Comparison of ENCODE assay signal across 8 cellular contexts in the genomic region with DNA sequence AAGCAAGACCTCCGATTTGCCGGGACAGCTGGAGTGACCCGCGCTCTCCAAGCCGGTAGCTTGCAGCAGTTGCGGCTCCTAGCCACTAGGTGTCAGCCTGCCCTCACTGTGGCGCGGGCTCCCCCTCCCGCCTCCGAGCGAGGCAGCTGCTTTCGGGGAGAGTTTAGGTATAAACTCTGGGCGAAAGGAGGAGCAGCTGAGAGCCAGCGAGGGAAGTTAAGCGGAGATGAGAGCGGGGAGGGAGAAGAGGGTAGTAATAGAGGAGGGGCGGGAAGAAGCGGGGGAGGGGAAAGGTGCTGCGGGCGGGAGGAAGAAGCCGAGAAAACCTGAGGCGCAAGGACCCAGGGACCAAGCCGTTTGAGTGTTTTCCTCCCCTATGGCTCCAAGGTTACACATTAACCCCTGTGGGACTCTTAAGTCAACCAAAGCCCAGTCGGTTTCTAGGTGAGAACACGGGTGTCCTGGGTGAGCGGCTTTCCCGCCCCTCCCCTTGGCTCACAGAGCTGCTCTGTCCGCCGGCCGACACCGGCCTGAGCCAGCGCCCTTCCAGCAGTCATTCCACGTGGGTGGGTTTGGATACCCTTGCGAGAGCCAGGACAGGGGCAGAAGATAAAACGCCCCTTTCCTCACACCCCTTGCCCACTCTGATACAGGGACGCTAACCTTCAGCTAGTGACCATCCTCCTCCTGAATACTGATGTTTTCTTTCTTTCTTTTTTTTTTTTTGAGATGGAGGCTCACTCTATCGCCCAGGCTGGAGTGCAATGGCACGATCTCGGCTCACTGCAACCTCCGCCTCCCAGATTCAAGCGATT. TPM values are rescaled to one million over a fixed set of nuclear protein-coding genes. Genes with fewer than 3 reads are reported as not detected.
DNase-seq lines count a peak whose midpoint lies in the region; ATAC-seq and TF ChIP-seq lines count a peak whose summit lies in the region.

No MANE protein-coding gene starts in this region.

- TF ChIP-seq CTCF in GM12865 (IDR thresholded peaks at IDR 0.05; ENCODE audit: insufficient read depth, low read depth, low read length, missing control alignments) = peak; percentile 99
- peak; percentile 98 to 100 (median 99) for TF ChIP-seq CTCF in heart right ventricle (IDR thresholded peaks at IDR 0.05)

- H3K27ac ChIP-seq in heart right ventricle = peak overlapping the region in 8 of 10 donors; percentile 69 to 98 (median 92)

- intact Hi-C loops in heart right ventricle (cut with DNase I) (loop anchor here in 7 of 10 donors (1.0 to 10.0 kb wide), 7 partner anchors 22 to 388 kb away; a partner anchor contains a TSS), posterior vena cava (cut with DNase I) (loop anchor here (5.0 kb wide), 2 partner anchors 180 to 220 kb away; no protein-coding TSS in a partner anchor)

- WGBS in heart right ventricle, 2 donors = 1% methylated on average over 37 to 41 of the region's 41 CpGs

- H3K4me3 ChIP-seq in GM12865 (ENCODE audit: low read depth, low read length) (peak overlapping the region; percentile 74), heart right ventricle (peak overlapping the region; percentile 50 to 89 (median 78))

- no peaks in the 10 kb centered on the region for H3K27me3 ChIP-seq in heart right ventricle

- peaks cover 0 to 32% (median 26%) of the 10 kb centered on the region in 9 donors for H3K36me3 ChIP-seq in heart right ventricle

- peak; percentile 39 for ATAC-seq in HG02678 (IDR thresholded peaks at IDR 0.05; ENCODE audit: unreplicated experiment)
- peak; percentile 71 to 88 (median 82) for ATAC-seq in heart right ventricle

- H3K4me1 ChIP-seq in heart right ventricle = peaks cover 12 to 59% (median 32%) of the 10 kb centered on the region in 9 donors

- DNase-seq in GM12865 (ENCODE audit: low read depth) = peak; percentile 96
- DNase-seq in NCI-H1417 treated with DMSO at 0.1 percent for 48 hours (lab: John Stamatoyannopoulos, UW) = peak; percentile 70
- peak; percentile 85 for DNase-seq in T follicular helper cell (ENCODE audit: low read depth)
- peak; percentile 88 for DNase-seq in amniotic epithelial cell (ENCODE audit: low read depth)
- DNase-seq in heart right ventricle = peak; percentile 90 to 92
- peak; percentile 98 for DNase-seq in posterior vena cava (ENCODE audit: low spot score)
- peak; percentile 97 for DNase-seq in ureter (ENCODE audit: low spot score)

- no peaks in the 10 kb centered on the region for H3K9me3 ChIP-seq in heart right ventricle

RNA-seq across cellular contexts. Expression of a gene that starts 1.1 kb away (rescaled TPM):
- 1 to 10 TPM in 4 of 10 donors, under 1 TPM in 6; 0.36 to 1.8 (median 0.89) TPM for total RNA-seq in heart right ventricle
- polyA plus RNA-seq in heart right ventricle = 1 to 10 TPM; 3.4 to 9.3 TPM
- 1 to 10 TPM; 2.2 to 3.1 TPM for total RNA-seq in posterior vena cava
- total RNA-seq in ureter = 18.1 TPM

RNA-seq across cellular contexts. Expression of a gene that starts 1.5 kb away (rescaled TPM):
- total RNA-seq in heart right ventricle (1 to 10 TPM in 4 of 10 donors, under 1 TPM in 6; 0.38 to 2.8 (median 0.82) TPM), posterior vena cava (1 to 10 TPM; 2.3 TPM), ureter (14.9 TPM)
- 1 to 10 TPM; 1.1 to 1.8 TPM for polyA plus RNA-seq in heart right ventricle

RNA-seq across cellular contexts. Expression of a gene that starts 7.3 kb away (rescaled TPM):
- total RNA-seq in heart right ventricle (100 to 1,000 TPM; 807 to 986 (median 861) TPM), posterior vena cava (100 to 1,000 TPM; 981 to 999 TPM), ureter (1,937 TPM)
- polyA plus RNA-seq in heart right ventricle = 1,000 to 10,000 TPM in 1 of 2 donors, 100 to 1,000 TPM in 1; 300 to 1,566 TPM

RNA-seq across cellular contexts. Expression of a gene that starts 9.5 kb away (rescaled TPM):
- 10 to 100 TPM in 7 of 10 donors, 1 to 10 TPM in 3; 7.0 to 25.0 (median 10.4) TPM for total RNA-seq in heart right ventricle
- polyA plus RNA-seq in heart right ventricle = 10 to 100 TPM; 25.2 to 37.3 TPM
- total RNA-seq in posterior vena cava = 10 to 100 TPM; 75.0 to 90.2 TPM
- total RNA-seq in ureter = 82.9 TPM

RNA-seq across cellular contexts. Expression of a gene that starts 15.4 kb away (rescaled TPM):
- total RNA-seq in heart right ventricle = 1 to 10 TPM in 9 of 10 donors, under 1 TPM in 1; 0.76 to 2.1 (median 1.3) TPM
- polyA plus RNA-seq in heart right ventricle = 1 to 10 TPM in 1 of 2 donors, under 1 TPM in 1; 0.74 to 4.9 TPM
- 1 to 10 TPM; 1.2 to 2.1 TPM for total RNA-seq in posterior vena cava
- total RNA-seq in ureter = 1.1 TPM

Comparison
In these comparisons a context has a peak if more than half of its experiments do, and no peak if none do; other contexts are left out.
1. Peak in every context shown above with its lines: DNase-seq, ATAC-seq, H3K4me3 ChIP-seq and H3K27ac ChIP-seq.